ENCODE assay signal across 1 cellular context in genomic region chr17:50521517-50521916, GRCh38.
TF ChIP-seq lines count a peak whose summit lies in the region.

No MANE protein-coding gene starts in this region.

TF ChIP-seq in K562, 482 proteins besides CTCF, POLR2A, EP300 and RAD21:
- TF ChIP-seq NELFE (IDR thresholded peaks at IDR 0.05; ENCODE audit: insufficient read depth, insufficient read length) (no peak), EGR1 (conservative IDR thresholded peaks at IDR 0.05) (0 out of 2 replicates have a peak, but pooled peaks have one; percentile 6)
TF ChIP-seq in K562: peak in this region for 1.
